In the genomic region with DNA sequence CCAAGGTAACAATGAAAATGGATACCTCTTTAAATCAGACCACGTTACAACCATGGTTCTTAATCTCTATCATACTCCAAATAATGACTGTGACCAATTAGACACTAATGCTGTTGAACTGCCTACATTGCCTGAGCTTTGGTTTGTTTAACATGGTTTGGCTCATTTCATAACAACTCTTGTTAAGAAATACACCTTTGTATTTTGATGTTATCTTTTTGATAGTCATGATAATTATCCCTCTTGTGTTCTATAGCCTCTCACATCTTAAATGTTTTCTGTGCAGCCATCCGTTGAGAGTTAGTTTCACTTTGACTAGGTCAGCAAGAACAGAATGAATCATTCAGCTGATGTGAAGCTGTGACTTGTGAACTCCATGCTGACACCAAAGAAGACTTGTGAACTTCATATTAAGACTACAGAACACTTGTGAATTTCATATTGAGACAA, we compare ENCODE assay signal across 9 cellular contexts.
DNase-seq lines count a peak whose midpoint lies in the region; ATAC-seq, FAIRE-seq and TF ChIP-seq lines count a peak whose summit lies in the region.
"Had no signal": no experiment of that assay in that cellular context is flagged by ENCODE, and none has a peak within 500 bp of the region (broad histone marks: within the 10 kb centered on the region; RNA-seq: fewer than 3 reads in every experiment).

No MANE protein-coding gene starts in this region.

- peak; percentile 99 for ATAC-seq in GM21381 (IDR thresholded peaks at IDR 0.05; ENCODE audit: unreplicated experiment)
- ATAC-seq in HG03521 (IDR thresholded peaks at IDR 0.05; ENCODE audit: unreplicated experiment) = peak; percentile 95
- ATAC-seq in left lung = peak; percentile 63

- TF ChIP-seq CTCF in left lung (IDR thresholded peaks at IDR 0.05) (no peak), testis (IDR thresholded peaks at IDR 0.05) (no peak)

- peaks cover 11% of the 10 kb centered on the region for H3K9me3 Mint-ChIP-seq in T-helper 2 cell treated with Interferon-gamma antibody and Interleukin-4, amounts not matched to agents 5 μg/mL and 100 μg/mL, for 36 hours

- 36% methylated on average over 2 of the region's 2 CpGs for WGBS in testis, 2 donors

- H3K36me3 ChIP-seq in left lung (no peaks in the 10 kb centered on the region), testis (ENCODE audit: low read depth, missing control alignments) (no peaks in the 10 kb centered on the region)

- DNase-seq in GM12891 (ENCODE audit: insufficient read length, low spot score) (no peak), left lung (no peak), NCI-H526 treated with DMSO at 0.1 percent for 48 hours (lab: John Stamatoyannopoulos, UW) (no peak), HuH-7.5 (ENCODE audit: low spot score) (no peak), testis (no peak)
- DNase-seq in T-helper 2 cell treated with Interferon-gamma antibody and Interleukin-4, amounts not matched to agents 5 μg/mL and 100 μg/mL, for 36 hours (ENCODE audit: low spot score) = peak; percentile 39

- peak overlapping the region; percentile 59 for H3K4me3 Mint-ChIP-seq in T-helper 2 cell treated with Interferon-gamma antibody and Interleukin-4, amounts not matched to agents 5 μg/mL and 100 μg/mL, for 36 hours
- H3K4me3 Mint-ChIP-seq: neural crest cell had no signal

- peaks cover 12% of the 10 kb centered on the region for H3K4me1 Mint-ChIP-seq in T-helper 2 cell treated with Interferon-gamma antibody and Interleukin-4, amounts not matched to agents 5 μg/mL and 100 μg/mL, for 36 hours (ENCODE audit: low read depth)
- H3K4me1 Mint-ChIP-seq: neural crest cell had no signal

- H3K9me3 ChIP-seq in left lung (no peaks in the 10 kb centered on the region), testis (no peaks in the 10 kb centered on the region)

- H3K27me3 ChIP-seq in left lung (no peaks in the 10 kb centered on the region), testis (no peaks in the 10 kb centered on the region)

- peak overlapping the region; percentile 74 for H3K27ac Mint-ChIP-seq in T-helper 2 cell treated with Interferon-gamma antibody and Interleukin-4, amounts not matched to agents 5 μg/mL and 100 μg/mL, for 36 hours

- intact Hi-C loops in left lung (cut with DNase I) = no loop called here
- intact Hi-C loops in testis (cut with DNase I; ENCODE audit: low total_unique reads) = no loop called here

- TF ChIP-seq POLR2A in GM12891 (IDR thresholded peaks at IDR 0.05; ENCODE audit: low read depth, low read length) (no peak), testis (IDR thresholded peaks at IDR 0.05) (no peak)

- H3K4me1 ChIP-seq in left lung (no peaks in the 10 kb centered on the region), testis (no peaks in the 10 kb centered on the region)

- no peak overlapping the region for H3K27ac ChIP-seq in left lung
- H3K27ac ChIP-seq in testis = no peak overlapping the region

- H3K27me3 Mint-ChIP-seq in T-helper 2 cell treated with Interferon-gamma antibody and Interleukin-4, amounts not matched to agents 5 μg/mL and 100 μg/mL, for 36 hours (ENCODE audit: low read depth) = no peaks in the 10 kb centered on the region

- peak; percentile 89 for FAIRE-seq in GM12891 (lab: Jason Lieb, UNC)

- peaks cover 5% of the 10 kb centered on the region for H3K36me3 Mint-ChIP-seq in T-helper 2 cell treated with Interferon-gamma antibody and Interleukin-4, amounts not matched to agents 5 μg/mL and 100 μg/mL, for 36 hours (ENCODE audit: low read depth)

- no peak overlapping the region for H3K4me3 ChIP-seq in left lung
- no peak overlapping the region for H3K4me3 ChIP-seq in testis

TF ChIP-seq in GM12891, 5 proteins besides CTCF, POLR2A, EP300 and RAD21:
- peak; percentile 95 for TF ChIP-seq PAX5 (IDR thresholded peaks at IDR 0.05; ENCODE audit: insufficient read depth, low read length, severe bottlenecking)
- TF ChIP-seq POLR2AphosphoS5 (IDR thresholded peaks at IDR 0.05; ENCODE audit: low read depth, low read length) = no peak
- no peak for TF ChIP-seq TAF1 (IDR thresholded peaks at IDR 0.05; ENCODE audit: low read depth, low read length)
- TF ChIP-seq POU2F2 (IDR thresholded peaks at IDR 0.05; ENCODE audit: low read depth, low read length) = no peak
